ENCODE assay signal across 17 cellular contexts in genomic region chr3:66001626-66002025, GRCh38. TPM values are rescaled to one million over a fixed set of nuclear protein-coding genes. Genes with fewer than 3 reads are reported as not detected.
"Had no signal": no experiment of that assay in that cellular context is flagged by ENCODE, and none has a peak within 500 bp of the region (broad histone marks: within the 10 kb centered on the region; RNA-seq: fewer than 3 reads in every experiment).

No MANE protein-coding gene starts in this region.

- H3K9me3 ChIP-seq: adrenal gland, neutrophil, pancreas, tibial artery had no signal

- H3K36me3 ChIP-seq: adrenal gland, neutrophil, pancreas, tibial artery had no signal

- DNase-seq: activated CD4-positive, alpha-beta T cell treated with anti-CD3 and anti-CD28 coated beads for 36 hours; activated CD4-positive, alpha-beta T cell treated with anti-CD3 and anti-CD28 coated beads, Interleukin-2, amount 50 U/mL, for 48 hours; activated gamma-delta T cell treated with Interleukin-2 at 50 U/mL for 16 hours; adrenal gland; foreskin melanocyte; mesendoderm; natural killer cell; pancreas; stimulated activated CD4-positive, alpha-beta T cell treated with anti-CD3 and anti-CD28 coated beads, Interleukin-1b, Interleukin-23, amount 100 ng/mL, for 48 hours; stimulated activated CD8-positive, alpha-beta memory T cell treated with anti-CD3 and anti-CD28 coated beads, Interleukin-4, amount 100 ng/mL, for 48 hours; stimulated activated naive CD4-positive, alpha-beta T cell; substantia nigra; SW 1271; tibial artery had no signal

- H3K4me3 ChIP-seq: adrenal gland, pancreas, tibial artery had no signal

- H3K27ac ChIP-seq: adrenal gland, neutrophil, tibial artery had no signal

- H3K4me1 ChIP-seq: adrenal gland had no signal

- H3K27me3 ChIP-seq: adrenal gland, neutrophil, pancreas, tibial artery had no signal

- ATAC-seq: activated CD4-positive, alpha-beta T cell treated with anti-CD3 and anti-CD28 coated beads for 36 hours; activated naive CD4-positive, alpha-beta T cell treated with anti-CD3 and anti-CD28 coated beads, Interleukin-2, amount 50 U/mL, for 72 hours; left lobe of liver; natural killer cell; pancreas had no signal

RNA-seq across cellular contexts. Expression of gene MAGI1, which starts 37.1 kb away (rescaled TPM):
- total RNA-seq: natural killer cell had no signal
